In the genomic region with DNA sequence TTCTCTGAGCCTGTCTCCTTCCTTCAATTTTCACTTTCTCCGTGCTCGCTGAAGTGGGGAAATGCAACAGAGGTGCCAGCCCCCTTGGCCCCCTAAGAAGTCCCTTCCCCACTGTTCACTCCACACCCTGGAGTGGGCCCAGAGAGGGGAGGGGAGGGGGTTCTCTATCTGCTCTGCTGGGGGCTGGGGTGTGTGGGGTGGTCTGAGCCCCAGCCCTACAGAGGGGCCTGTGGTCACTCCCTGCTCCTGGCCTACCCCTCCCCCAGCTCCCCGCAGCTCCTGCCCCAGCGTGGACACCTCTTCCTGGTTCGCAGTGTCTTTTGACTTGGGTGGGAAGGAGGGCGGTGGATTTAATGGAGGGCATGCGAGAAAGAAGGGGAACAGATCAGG, we compare ENCODE assay signal across 6 cellular contexts. TPM values are rescaled to one million over a fixed set of nuclear protein-coding genes. Genes with fewer than 3 reads are reported as not detected.
A peak's percentile ranks its signal among the peaks of the same experiment; 100 is the strongest.
DNase-seq lines count a peak whose midpoint lies in the region; ATAC-seq and TF ChIP-seq lines count a peak whose summit lies in the region.

No MANE protein-coding gene starts in this region.

- DNase-seq in HCT116 (ENCODE audit: low read depth, low spot score) (no peak), cardiac fibroblast (ENCODE audit: low read depth in 2 of 2) (no peak), iPS-NIHi11 (ENCODE audit: low spot score) (no peak), ACHN (no peak)

- H3K36me3 ChIP-seq in HCT116 (ENCODE audit: control insufficient read depth in 1 of 2, insufficient read depth in 2 of 2, low read length in 2 of 2) (peaks cover 6 to 7% of the 10 kb centered on the region in 2 experiments; a peak in 2 of 4 replicates), neuron (ENCODE audit: insufficient read depth, low read length) (peaks cover 26% of the 10 kb centered on the region)

- H3K4me2 ChIP-seq in HCT116 (ENCODE audit: low read length) = peak overlapping the region; percentile 96

- POLR2A ChIA-PET in HCT116 (lab: Charles Lee) = no interaction called here

- peak overlapping the region; percentile 88 to 92 for H3K4me3 ChIP-seq in HCT116 (replicated peaks in 1 of 2; ENCODE audit: low read depth in 1 of 2, low read length in 2 of 2)
- peak overlapping the region; percentile 79 to 82 for H3K4me3 ChIP-seq in cardiac fibroblast (replicated peaks in 1 of 2; ENCODE audit: low read depth in 2 of 2, low read length in 2 of 2)
- H3K4me3 ChIP-seq in neuron (ENCODE audit: low read length) = peak overlapping the region; percentile 90

- TF ChIP-seq POLR2A in HCT116 (IDR thresholded peaks at IDR 0.05; ENCODE audit: borderline replicate concordance, extremely low read depth, insufficient read depth, insufficient read length) = peak; percentile 14

- H3K4me1 ChIP-seq in HCT116 (ENCODE audit: control insufficient read depth in 1 of 2, insufficient read depth in 2 of 2, low read length in 2 of 2) = peaks cover 21 to 44% of the 10 kb centered on the region in 2 experiments
- peaks cover 32% of the 10 kb centered on the region for H3K4me1 ChIP-seq in neuron (ENCODE audit: insufficient read depth, low read length)

- H3K27me3 ChIP-seq in HCT116 (ENCODE audit: insufficient read depth, low read length) = no peaks in the 10 kb centered on the region
- H3K27me3 ChIP-seq in neuron (ENCODE audit: insufficient read depth, low read length) = no peaks in the 10 kb centered on the region

- CTCF ChIA-PET in HCT116 (lab: Charles Lee) = interaction anchor here (0.9 to 8.3 kb wide), 4 partner anchors 9 to 55 kb away, joined by 3 to 118 read pairs (median 13); no protein-coding TSS in a partner anchor

- no peak for ATAC-seq in HCT116
- ATAC-seq in GM18873 (IDR thresholded peaks at IDR 0.05; ENCODE audit: low FRiP score, unreplicated experiment) = no peak

- TF ChIP-seq RAD21 in HCT116 (IDR thresholded peaks at IDR 0.05; ENCODE audit: low read depth) = no peak

- no peaks in the 10 kb centered on the region for H3K9me2 ChIP-seq in HCT116 (ENCODE audit: insufficient read depth)

- no peaks in the 10 kb centered on the region for H4K20me1 ChIP-seq in HCT116 (ENCODE audit: insufficient read depth)

- BruUV-seq in HCT116 (replicated peaks; lab: Mats Ljungman, UMichigan) = no TSS peak

- H2AFZ ChIP-seq in HCT116 (ENCODE audit: low read depth, low read length, poor library complexity, severe bottlenecking) = no peak overlapping the region
- no peak overlapping the region for H2AFZ ChIP-seq in neuron (ENCODE audit: low read depth, low read length)

- peak overlapping the region; percentile 87 for H3K27ac ChIP-seq in HCT116 (ENCODE audit: low read depth, low read length)

- peaks cover 48% of the 10 kb centered on the region for H3K79me2 ChIP-seq in HCT116 (ENCODE audit: insufficient read depth, low read length)

- intact Hi-C loops in HCT116 (cut with micrococcal nuclease) = no loop called here

- RAD21 ChIA-PET in HCT116 (lab: Charles Lee; ENCODE audit: low non-redundant PET in 1 of 2, low total read pairs in 2 of 2, uncharacterized antibody in 2 of 2, unreplicated experiment in 2 of 2) = no interaction called here

- peak overlapping the region; percentile 94 for H3K9ac ChIP-seq in HCT116 (ENCODE audit: low read length)

- in situ Hi-C loops in ACHN (cut with HindIII; ENCODE audit: low pct_ligation_motif_present, low pct_unique_long_range_greater_than_20kb, low sequenced_read_pairs) = no loop called here

- H3K9me3 ChIP-seq in HCT116 (ENCODE audit: control insufficient read depth in 1 of 2, insufficient read depth in 1 of 2, low read depth in 1 of 2, low read length in 2 of 2) = no peaks in the 10 kb centered on the region
- no peaks in the 10 kb centered on the region for H3K9me3 ChIP-seq in neuron (ENCODE audit: low read length)

- no peak for TF ChIP-seq CTCF in HCT116 (IDR thresholded peaks at IDR 0.05 in 2 of 3, conservative IDR thresholded peaks at IDR 0.05 in 1 of 3; ENCODE audit: borderline replicate concordance in 1 of 3, insufficient read depth in 1 of 3, low read depth in 2 of 3, low read length in 2 of 3)
- TF ChIP-seq CTCF in cardiac fibroblast (IDR thresholded peaks at IDR 0.05; ENCODE audit: low read depth, low read length) = no peak

TF ChIP-seq in HCT116, 20 proteins besides CTCF, POLR2A, EP300 and RAD21:
- TF ChIP-seq ZFX (IDR thresholded peaks at IDR 0.05) (no peak), MAX (IDR thresholded peaks at IDR 0.05) (no peak), TCF7L2 (IDR thresholded peaks at IDR 0.05; ENCODE audit: borderline replicate concordance, extremely low read depth, insufficient read depth, insufficient read length) (no peak), CEBPB (IDR thresholded peaks at IDR 0.05; ENCODE audit: low read depth) (no peak), ELF1 (IDR thresholded peaks at IDR 0.05; ENCODE audit: borderline replicate concordance, low read depth) (no peak), YY1 (IDR thresholded peaks at IDR 0.05; ENCODE audit: extremely low read depth, insufficient replicate concordance, low read depth, low read length) (no peak), FOSL1 (IDR thresholded peaks at IDR 0.05; ENCODE audit: low read depth) (no peak), ZNF274 (IDR thresholded peaks at IDR 0.05; ENCODE audit: low read depth, low read length) (no peak)
- TF ChIP-seq, protein P1, sequence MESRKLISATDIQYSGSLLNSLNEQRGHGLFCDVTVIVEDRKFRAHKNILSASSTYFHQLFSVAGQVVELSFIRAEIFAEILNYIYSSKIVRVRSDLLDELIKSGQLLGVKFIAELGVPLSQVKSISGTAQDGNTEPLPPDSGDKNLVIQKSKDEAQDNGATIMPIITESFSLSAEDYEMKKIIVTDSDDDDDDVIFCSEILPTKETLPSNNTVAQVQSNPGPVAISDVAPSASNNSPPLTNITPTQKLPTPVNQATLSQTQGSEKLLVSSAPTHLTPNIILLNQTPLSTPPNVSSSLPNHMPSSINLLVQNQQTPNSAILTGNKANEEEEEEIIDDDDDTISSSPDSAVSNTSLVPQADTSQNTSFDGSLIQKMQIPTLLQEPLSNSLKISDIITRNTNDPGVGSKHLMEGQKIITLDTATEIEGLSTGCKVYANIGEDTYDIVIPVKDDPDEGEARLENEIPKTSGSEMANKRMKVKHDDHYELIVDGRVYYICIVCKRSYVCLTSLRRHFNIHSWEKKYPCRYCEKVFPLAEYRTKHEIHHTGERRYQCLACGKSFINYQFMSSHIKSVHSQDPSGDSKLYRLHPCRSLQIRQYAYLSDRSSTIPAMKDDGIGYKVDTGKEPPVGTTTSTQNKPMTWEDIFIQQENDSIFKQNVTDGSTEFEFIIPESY (IDR thresholded peaks at IDR 0.05; ENCODE audit: extremely low read depth, insufficient replicate concordance, low read length) = no peak
TF ChIP-seq in HCT116: peak in this region for 0.

RNA-seq across cellular contexts. Expression of gene LZTS2, which starts 1.0 kb away (rescaled TPM):
- 93.0 TPM for total RNA-seq in HCT116 (2021; ENCODE audit: unreplicated experiment)
- 75.6 and 78.8 TPM in 2 replicates for polyA plus RNA-seq in HCT116 (2012)

RNA-seq across cellular contexts. Expression of gene TWNK, which starts 13.3 kb away (rescaled TPM):
- total RNA-seq in HCT116 (2021; ENCODE audit: unreplicated experiment) = 42.1 TPM
- 39.7 and 42.4 TPM in 2 replicates for polyA plus RNA-seq in HCT116 (2012)

RNA-seq across cellular contexts. Expression of gene MRPL43, which starts 13.3 kb away (rescaled TPM):
- total RNA-seq in HCT116 (2021; ENCODE audit: unreplicated experiment) = 136 TPM
- 153 and 159 TPM in 2 replicates for polyA plus RNA-seq in HCT116 (2012)

RNA-seq across cellular contexts. Expression of gene PDZD7, which starts 30.3 kb away (rescaled TPM):
- 6.1 TPM for total RNA-seq in HCT116 (2021; ENCODE audit: unreplicated experiment)
- polyA plus RNA-seq in HCT116 (2012) = 4.8 and 6.1 TPM in 2 replicates

RNA-seq across cellular contexts. Expression of gene SFXN3, which starts 30.4 kb away (rescaled TPM):
- total RNA-seq in HCT116 (2021; ENCODE audit: unreplicated experiment) = 52.5 TPM
- 54.6 and 59.3 TPM in 2 replicates for polyA plus RNA-seq in HCT116 (2012)
